In genomic region chr17:35893751-35894150, GRCh38 we compare ENCODE assay signal across 39 cellular contexts. TPM values are rescaled to one million over a fixed set of nuclear protein-coding genes. Genes with fewer than 3 reads are reported as not detected.
"Had no signal": no experiment of that assay in that cellular context is flagged by ENCODE, and none has a peak within 500 bp of the region (broad histone marks: within the 10 kb centered on the region; RNA-seq: fewer than 3 reads in every experiment).

No MANE protein-coding gene starts in this region.

- ATAC-seq: activated CD8-positive, alpha-beta T cell treated with anti-CD3 and anti-CD28 coated beads for 36 hours; activated naive CD4-positive, alpha-beta T cell treated with anti-CD3 and anti-CD28 coated beads, Interleukin-2, amount 50 U/mL, for 72 hours; activated T-cell treated with anti-CD3 and anti-CD28 coated beads, Interleukin-2, amount 50 U/mL, for 4 hours; body of pancreas; PC-3; SK-N-SH treated with all-trans-retinoic acid at 6 μM for 48 hours; T-cell had no signal

- H3K9me3 ChIP-seq: adrenal gland, body of pancreas, Peyer's patch had no signal

- H3K27me3 ChIP-seq: adrenal gland, body of pancreas, breast epithelium, Peyer's patch had no signal

- H3K4me1 ChIP-seq: adrenal gland, body of pancreas, breast epithelium, Peyer's patch had no signal

- H3K27ac Mint-ChIP-seq: activated naive CD4-positive, alpha-beta T cell treated with anti-CD3 and anti-CD28 coated beads for 36 hours; activated naive CD4-positive, alpha-beta T cell treated with anti-CD3 and anti-CD28 coated beads, Interleukin-2, amount 50 U/mL, for 72 hours had no signal

- H3K4me3 ChIP-seq: adrenal gland, body of pancreas, breast epithelium, Peyer's patch had no signal

- H3K36me3 ChIP-seq: adrenal gland, breast epithelium, Peyer's patch, WERI-Rb-1 had no signal

- DNase-seq: activated CD4-positive, alpha-beta T cell treated with anti-CD3 and anti-CD28 coated beads for 1 hour; activated CD4-positive, alpha-beta T cell treated with anti-CD3 and anti-CD28 coated beads for 48 hours; activated CD4-positive, alpha-beta T cell treated with anti-CD3 and anti-CD28 coated beads, Interleukin-2, amount 50 U/mL, for 4 hours; activated CD4-positive, CD25-positive, alpha-beta regulatory T cell; activated CD8-positive, alpha-beta memory T cell treated with anti-CD3 and anti-CD28 coated beads, Interleukin-2, amount 50 U/mL, for 4 hours; activated CD8-positive, alpha-beta T cell treated with anti-CD3 and anti-CD28 coated beads for 36 hours; activated gamma-delta T cell treated with Interleukin-2 at 50 U/mL for 16 hours; activated naive CD4-positive, alpha-beta T cell treated with anti-CD3 and anti-CD28 coated beads for 36 hours; activated T-cell treated with anti-CD3 and anti-CD28 coated beads for 4 hours; activated T-cell treated with anti-CD3 and anti-CD28 coated beads, Interleukin-2, amount 50 U/mL, for 4 hours; adrenal gland; body of pancreas; NCI-H1092 treated with DMSO at 0.1 percent for 48 hours; NCI-H1417; NCI-H146; NCI-H187; NCI-H2029 treated with DMSO at 0.1 percent for 48 hours; NCI-H2107; NCI-H2171; NCI-H510A; NCI-H526; NCI-H748 treated with DMSO at 0.1 percent for 48 hours; NK-92 treated with Interleukin-12 subunit alpha and Interleukin-12 subunit beta, amount 100 ng/mL, for 24 hours; PC-3; Peyer's patch; RPMI8226; SIG-M5; T-cell; T-helper 2 cell; T-helper 9 cell; WERI-Rb-1 had no signal

- H3K4me3 Mint-ChIP-seq: activated CD8-positive, alpha-beta T cell treated with anti-CD3 and anti-CD28 coated beads for 36 hours; activated naive CD4-positive, alpha-beta T cell treated with anti-CD3 and anti-CD28 coated beads for 36 hours; activated T-cell treated with anti-CD3 and anti-CD28 coated beads, Interleukin-2, amount 50 U/mL, for 4 hours; activated T-helper 1 cell treated with anti-CD3 and anti-CD28 coated beads, Interleukin-12 subunit alpha, Interleukin-12 subunit beta, Interleukin-2, Interleukin-4 antibody, amounts not matched to agents 30 ng/mL and 10 ng/mL and 1 ng/mL, durations not matched to agents 14 hours and 24 hours and 36 hours; T-cell had no signal

- H3K27ac ChIP-seq: adrenal gland, body of pancreas, breast epithelium, Peyer's patch, WERI-Rb-1 had no signal

- H3K27me3 Mint-ChIP-seq: activated CD8-positive, alpha-beta T cell treated with anti-CD3 and anti-CD28 coated beads for 36 hours had no signal

- H3K36me3 Mint-ChIP-seq: activated naive CD4-positive, alpha-beta T cell treated with anti-CD3 and anti-CD28 coated beads, Interleukin-2, amount 50 U/mL, for 72 hours; T-cell had no signal

- H3K9me3 Mint-ChIP-seq: activated CD8-positive, alpha-beta T cell treated with anti-CD3 and anti-CD28 coated beads for 36 hours; activated naive CD4-positive, alpha-beta T cell treated with anti-CD3 and anti-CD28 coated beads for 36 hours; activated naive CD4-positive, alpha-beta T cell treated with anti-CD3 and anti-CD28 coated beads, Interleukin-2, amount 50 U/mL, for 72 hours; activated T-cell treated with anti-CD3 and anti-CD28 coated beads, Interleukin-2, amount 50 U/mL, for 4 hours; T-cell had no signal

RNA-seq across cellular contexts. Expression of gene CCL5, which starts 13.6 kb away (rescaled TPM):
- total RNA-seq: PC-3 had no signal

RNA-seq across cellular contexts. Expression of gene HEATR9, which starts 25.1 kb away (rescaled TPM):
- total RNA-seq: activated naive CD4-positive, alpha-beta T cell treated with anti-CD3 and anti-CD28 coated beads for 36 hours; activated naive CD4-positive, alpha-beta T cell treated with anti-CD3 and anti-CD28 coated beads, Interleukin-2, amount 50 U/mL, for 72 hours; adrenal gland; astrocyte; body of pancreas; cardiac septum; M059J; PC-3; Peyer's patch; SK-MEL-5 had no signal

RNA-seq across cellular contexts. Expression of gene RDM1, which starts 36.8 kb away (rescaled TPM):
- total RNA-seq: activated T-cell treated with anti-CD3 and anti-CD28 coated beads, Interleukin-2, amount 50 U/mL, for 4 hours; adrenal gland; astrocyte; body of pancreas; breast epithelium; cardiac septum had no signal

RNA-seq across cellular contexts. Expression of gene LYZL6, which starts 49.8 kb away (rescaled TPM):
- total RNA-seq: activated CD8-positive, alpha-beta T cell treated with anti-CD3 and anti-CD28 coated beads for 36 hours; activated naive CD4-positive, alpha-beta T cell treated with anti-CD3 and anti-CD28 coated beads for 36 hours; activated naive CD4-positive, alpha-beta T cell treated with anti-CD3 and anti-CD28 coated beads, Interleukin-2, amount 50 U/mL, for 72 hours; activated T-cell treated with anti-CD3 and anti-CD28 coated beads, Interleukin-2, amount 50 U/mL, for 4 hours; activated T-helper 1 cell treated with anti-CD3 and anti-CD28 coated beads, Interleukin-12 subunit alpha, Interleukin-12 subunit beta, Interleukin-2, Interleukin-4 antibody, amounts not matched to agents 30 ng/mL and 10 ng/mL and 1 ng/mL, durations not matched to agents 14 hours and 24 hours and 36 hours; adrenal gland; astrocyte; body of pancreas; breast epithelium; cardiac septum; M059J; PC-3; Peyer's patch; SK-MEL-5; T-cell had no signal
- polyA plus RNA-seq: adrenal gland had no signal
